In the genomic region with DNA sequence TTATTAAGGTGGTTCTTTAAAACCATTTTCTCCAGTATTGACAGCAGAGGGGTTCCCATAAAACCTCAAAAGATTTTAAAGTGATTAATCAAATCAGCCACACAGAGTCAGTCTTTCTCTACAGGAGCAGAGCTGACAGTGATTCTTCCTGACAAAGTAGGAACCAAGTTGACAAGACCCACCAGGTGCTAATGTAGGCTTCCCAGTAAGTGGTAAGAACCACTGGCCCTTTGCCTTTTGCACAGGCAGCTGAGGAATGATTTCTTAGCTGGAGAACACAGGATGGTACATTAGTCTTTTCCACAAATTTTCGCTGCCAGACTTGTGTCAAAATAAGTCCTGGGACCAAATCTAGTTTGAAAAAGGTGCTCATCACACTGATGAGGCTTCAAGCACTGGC, we compare ENCODE assay signal across 13 cellular contexts.
DNase-seq lines count a peak whose midpoint lies in the region; ATAC-seq and TF ChIP-seq lines count a peak whose summit lies in the region.
"Had no signal": no experiment of that assay in that cellular context is flagged by ENCODE, and none has a peak within 500 bp of the region (broad histone marks: within the 10 kb centered on the region; RNA-seq: fewer than 3 reads in every experiment).

No MANE protein-coding gene starts in this region.

- WGBS in heart left ventricle, 4 donors: 90 to 100% (median 91%) methylated on average over 1 of the region's 1 CpG
- 89% methylated on average over 1 of the region's 1 CpG for WGBS in urinary bladder

- no peak overlapping the region for H3K27ac Mint-ChIP-seq in activated naive CD4-positive, alpha-beta T cell treated with anti-CD3 and anti-CD28 coated beads, Interleukin-2, amount 50 U/mL, for 72 hours

- peaks cover 0 to 11% of the 10 kb centered on the region in 2 donors for H3K9me3 Mint-ChIP-seq in activated naive CD4-positive, alpha-beta T cell treated with anti-CD3 and anti-CD28 coated beads, Interleukin-2, amount 50 U/mL, for 72 hours

- intact Hi-C loops in heart left ventricle (cut with DNase I) (loop anchor here in 9 of 10 donors (2.0 to 10.0 kb wide), 8 partner anchors 41 to 131 kb away; a partner anchor contains a TSS), left cardiac atrium (cut with DNase I) (loop anchor here in 1 of 2 donors (5.0 kb wide), 1 partner anchor 42 kb away; no protein-coding TSS in a partner anchor)

- H3K27me3 ChIP-seq in heart left ventricle (no peaks in the 10 kb centered on the region), muscle layer of duodenum (ENCODE audit: low read depth, low read length) (no peaks in the 10 kb centered on the region)

- no peaks in the 10 kb centered on the region for H3K9me3 ChIP-seq in heart left ventricle
- no peaks in the 10 kb centered on the region for H3K9me3 ChIP-seq in muscle layer of duodenum (ENCODE audit: control insufficient read depth in 1 of 2, low read length in 2 of 2)

- TF ChIP-seq POLR2A in heart left ventricle (IDR thresholded peaks at IDR 0.05): no peak

- no peaks in the 10 kb centered on the region for H3K36me3 ChIP-seq in heart left ventricle
- H3K36me3 ChIP-seq in muscle layer of duodenum (ENCODE audit: control insufficient read depth in 1 of 2, insufficient read depth in 2 of 2, low read length in 2 of 2): peaks cover 0 to 8% of the 10 kb centered on the region in 2 donors
- no peaks in the 10 kb centered on the region for H3K36me3 ChIP-seq in urinary bladder (ENCODE audit: insufficient read depth)

- H3K4me3 ChIP-seq in heart left ventricle (no peak overlapping the region), muscle layer of duodenum (ENCODE audit: low read depth in 1 of 2, low read length in 2 of 2) (no peak overlapping the region), urinary bladder (ENCODE audit: low read depth, low read length) (no peak overlapping the region)

- DNase-seq in heart left ventricle (no peak), left cardiac atrium (no peak), GM19240 (ENCODE audit: insufficient read length, low spot score) (no peak), KG1 (lab: John Stamatoyannopoulos, UW) (no peak)
- no peak for DNase-seq in activated naive CD4-positive, alpha-beta T cell treated with anti-CD3 and anti-CD28 coated beads, Interleukin-2, amount 50 U/mL, for 72 hours (ENCODE audit: low spot score in 2 of 2)
- DNase-seq: dermis blood vessel endothelial cell; head of caudate nucleus; NCI-H510A; stimulated activated CD4-positive, alpha-beta T cell treated with anti-CD3 and anti-CD28 coated beads, Interleukin-12 subunit alpha, Interleukin-12 subunit beta, amount 100 ng/mL, for 4 hours had no signal

- ATAC-seq in heart left ventricle (no peak), left cardiac atrium (no peak)
- ATAC-seq in activated naive CD4-positive, alpha-beta T cell treated with anti-CD3 and anti-CD28 coated beads, Interleukin-2, amount 50 U/mL, for 72 hours: no peak
- ATAC-seq: activated CD4-positive, CD25-positive, alpha-beta regulatory T cell treated with anti-CD3 and anti-CD28 coated beads, Interleukin-2, amount 50 U/mL, for 24 hours had no signal

- peak in 1 of 12 donors; percentile 3 for TF ChIP-seq CTCF in heart left ventricle (IDR thresholded peaks at IDR 0.05)

- peak overlapping the region; percentile 83 to 97 (median 94) for H3K27ac ChIP-seq in heart left ventricle
- H3K27ac ChIP-seq in cingulate gyrus (ENCODE audit: low read depth, low read length): peak overlapping the region; percentile 58
- peak overlapping the region; percentile 91 for H3K27ac ChIP-seq in muscle layer of duodenum (ENCODE audit: low read length)
- peak overlapping the region; percentile 48 for H3K27ac ChIP-seq in urinary bladder (ENCODE audit: low read depth)

- peaks cover 12 to 83% (median 68%) of the 10 kb centered on the region in 12 donors for H3K4me1 ChIP-seq in heart left ventricle
- H3K4me1 ChIP-seq in muscle layer of duodenum (ENCODE audit: control insufficient read depth in 1 of 2, insufficient read depth in 2 of 2, low read length in 2 of 2): peaks cover 35 to 38% of the 10 kb centered on the region in 2 donors
- peaks cover 1% of the 10 kb centered on the region for H3K4me1 ChIP-seq in urinary bladder (ENCODE audit: insufficient read depth)

- peaks cover 5 to 11% of the 10 kb centered on the region in 2 donors for H3K36me3 Mint-ChIP-seq in activated naive CD4-positive, alpha-beta T cell treated with anti-CD3 and anti-CD28 coated beads, Interleukin-2, amount 50 U/mL, for 72 hours
